Comparison of ENCODE assay signal across 8 cellular contexts in the genomic region with DNA sequence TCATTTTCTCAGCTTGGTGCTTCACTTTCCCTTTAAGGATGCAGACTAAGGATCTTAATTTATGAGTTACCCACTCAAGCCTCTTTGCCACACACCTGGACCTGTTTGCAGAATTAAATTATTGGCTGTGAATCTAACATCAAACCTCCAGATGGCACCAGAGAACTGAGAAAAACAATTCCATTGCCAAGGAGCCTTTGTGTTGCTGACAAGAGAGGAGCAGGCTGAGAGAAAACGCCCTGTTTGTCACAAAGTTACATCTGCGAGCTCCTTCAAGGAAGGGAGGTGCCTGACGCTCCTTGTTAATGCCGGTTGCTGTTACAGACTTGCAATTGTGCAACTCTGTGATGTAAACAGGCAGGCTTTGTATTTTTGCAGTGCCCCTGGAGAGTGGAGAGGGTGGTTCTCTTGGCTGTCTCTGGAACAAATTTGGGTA. TPM values are rescaled to one million over a fixed set of nuclear protein-coding genes. Genes with fewer than 3 reads are reported as not detected.
A peak's percentile ranks its signal among the peaks of the same experiment; 100 is the strongest.
DNase-seq lines count a peak whose midpoint lies in the region; ATAC-seq and TF ChIP-seq lines count a peak whose summit lies in the region.

No MANE protein-coding gene starts in this region.

- H3K27ac Mint-ChIP-seq in CD4-positive, CD25-positive, alpha-beta regulatory T cell = peak overlapping the region in 2 of 3 donors; percentile 1 to 2
- H3K27ac Mint-ChIP-seq in WTC11 = peak overlapping the region; percentile 20; the same call in 1 of the 2 replicates

- H3K27me3 Mint-ChIP-seq in CD4-positive, CD25-positive, alpha-beta regulatory T cell = peaks cover 37% of the 10 kb centered on the region
- H3K27me3 Mint-ChIP-seq in WTC11 (ENCODE audit: low read depth) = no peaks in the 10 kb centered on the region; the same call in 1 of the 2 replicates

- H3K79me2 ChIP-seq in osteoblast (ENCODE audit: insufficient read depth, low read length) = no peaks in the 10 kb centered on the region

- H3K36me3 Mint-ChIP-seq in CD4-positive, CD25-positive, alpha-beta regulatory T cell = no peaks in the 10 kb centered on the region
- no peaks in the 10 kb centered on the region for H3K36me3 Mint-ChIP-seq in WTC11

- H3K27me3 ChIP-seq in CD4-positive, CD25-positive, alpha-beta regulatory T cell (ENCODE audit: control insufficient read depth, insufficient read depth, low read length) = peaks cover 7% of the 10 kb centered on the region
- H3K27me3 ChIP-seq in osteoblast (ENCODE audit: insufficient read depth, low read length) = peaks cover 14% of the 10 kb centered on the region

- H3K4me3 ChIP-seq in CD4-positive, CD25-positive, alpha-beta regulatory T cell (ENCODE audit: low read depth, low read length) = no peak overlapping the region
- no peak overlapping the region for H3K4me3 ChIP-seq in osteoblast (ENCODE audit: insufficient read depth, low read length)

- no peaks in the 10 kb centered on the region for H3K9me3 ChIP-seq in CD4-positive, CD25-positive, alpha-beta regulatory T cell (ENCODE audit: control insufficient read depth in 2 of 2, low read length in 2 of 2)
- no peaks in the 10 kb centered on the region for H3K9me3 ChIP-seq in osteoblast (ENCODE audit: low read depth, low read length)

- no peaks in the 10 kb centered on the region for H3K36me3 ChIP-seq in CD4-positive, CD25-positive, alpha-beta regulatory T cell (ENCODE audit: control insufficient read depth, insufficient read depth, low read length)
- H3K36me3 ChIP-seq in osteoblast (ENCODE audit: insufficient read depth, low read length) = no peaks in the 10 kb centered on the region

- H4K20me1 ChIP-seq in osteoblast (ENCODE audit: insufficient read depth, low read length) = no peaks in the 10 kb centered on the region

- no peak overlapping the region for H3K4me2 ChIP-seq in osteoblast (ENCODE audit: insufficient read depth, low read length)

- CTCF ChIA-PET in WTC11 (lab: Charles Lee) = interaction anchor here (0.6 to 5.4 kb wide), 51 partner anchors 8 to 730 kb away, joined by 3 to 38 read pairs (median 4); a partner anchor contains a TSS

- peak in 2 of 3 donors; percentile 54 to 83 for DNase-seq in CD4-positive, CD25-positive, alpha-beta regulatory T cell
- peak; percentile 81 for DNase-seq in NCI-H2171 (lab: John Stamatoyannopoulos, UW)
- DNase-seq in WTC11 (ENCODE audit: low spot score) = peak; percentile 24
- peak; percentile 12 for DNase-seq in germinal center (ENCODE audit: low spot score)
- DNase-seq in osteoblast (ENCODE audit: insufficient read length, low spot score, missing footprints) = peak; percentile 90

- H3K4me1 Mint-ChIP-seq in CD4-positive, CD25-positive, alpha-beta regulatory T cell = peaks cover 0 to 11% (median 3%) of the 10 kb centered on the region in 4 donors
- H3K4me1 Mint-ChIP-seq in WTC11 = peaks cover 8% of the 10 kb centered on the region

- POLR2A ChIA-PET in WTC11 (lab: Charles Lee) = no interaction called here

- no peak overlapping the region for H3K4me3 Mint-ChIP-seq in CD4-positive, CD25-positive, alpha-beta regulatory T cell
- H3K4me3 Mint-ChIP-seq in WTC11 = peak overlapping the region; percentile 14; the same call in 1 of the 2 replicates

- no peak overlapping the region for H2AFZ ChIP-seq in osteoblast (ENCODE audit: low read length)

- TF ChIP-seq CTCF in WTC11 (IDR thresholded peaks at IDR 0.05) = no peak
- peak; percentile 51 for TF ChIP-seq CTCF in osteoblast (IDR thresholded peaks at IDR 0.05; ENCODE audit: extremely low read depth, low read depth, low read length)

- ATAC-seq in CD4-positive, CD25-positive, alpha-beta regulatory T cell (ENCODE audit: low read depth in 2 of 2) = peak; percentile 45 to 48
- peak; percentile 53 for ATAC-seq in GM21423 (IDR thresholded peaks at IDR 0.05; ENCODE audit: unreplicated experiment)
- peak; percentile 86 for ATAC-seq in WTC11
- ATAC-seq in HG02588 (IDR thresholded peaks at IDR 0.05; ENCODE audit: unreplicated experiment) = no peak
- ATAC-seq in GM21825 (IDR thresholded peaks at IDR 0.05; ENCODE audit: unreplicated experiment) = no peak

- H3K9me3 Mint-ChIP-seq in CD4-positive, CD25-positive, alpha-beta regulatory T cell = no peaks in the 10 kb centered on the region
- H3K9me3 Mint-ChIP-seq in WTC11 = peaks cover 6% of the 10 kb centered on the region

- no peaks in the 10 kb centered on the region for H3K4me1 ChIP-seq in CD4-positive, CD25-positive, alpha-beta regulatory T cell (ENCODE audit: control insufficient read depth, insufficient read depth, low read length, poor library complexity, severe bottlenecking)
- no peaks in the 10 kb centered on the region for H3K4me1 ChIP-seq in osteoblast (ENCODE audit: insufficient read depth, low read length)

- H3K27ac ChIP-seq in CD4-positive, CD25-positive, alpha-beta regulatory T cell (ENCODE audit: insufficient read depth, low read length, poor library complexity, severe bottlenecking) = no peak overlapping the region
- no peak overlapping the region for H3K27ac ChIP-seq in osteoblast (ENCODE audit: low read depth, low read length)

TF ChIP-seq in WTC11, 78 proteins besides CTCF, POLR2A, EP300 and RAD21 (continues in another document):
- TF ChIP-seq, protein P1, sequence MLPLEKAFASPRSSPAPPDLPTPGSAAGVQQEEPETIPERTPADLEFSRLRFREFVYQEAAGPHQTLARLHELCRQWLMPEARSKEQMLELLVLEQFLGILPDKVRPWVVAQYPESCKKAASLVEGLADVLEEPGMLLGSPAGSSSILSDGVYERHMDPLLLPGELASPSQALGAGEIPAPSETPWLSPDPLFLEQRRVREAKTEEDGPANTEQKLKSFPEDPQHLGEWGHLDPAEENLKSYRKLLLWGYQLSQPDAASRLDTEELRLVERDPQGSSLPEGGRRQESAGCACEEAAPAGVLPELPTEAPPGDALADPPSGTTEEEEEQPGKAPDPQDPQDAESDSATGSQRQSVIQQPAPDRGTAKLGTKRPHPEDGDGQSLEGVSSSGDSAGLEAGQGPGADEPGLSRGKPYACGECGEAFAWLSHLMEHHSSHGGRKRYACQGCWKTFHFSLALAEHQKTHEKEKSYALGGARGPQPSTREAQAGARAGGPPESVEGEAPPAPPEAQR (CRISPR knock-in tag; IDR thresholded peaks at IDR 0.05) = no peak
- TF ChIP-seq ELF4 (CRISPR knock-in tag; IDR thresholded peaks at IDR 0.05; ENCODE audit: low read depth) = no peak
- no peak for TF ChIP-seq IRF2 (CRISPR knock-in tag; IDR thresholded peaks at IDR 0.05; ENCODE audit: borderline replicate concordance, low read depth)
- TF ChIP-seq, protein P2, sequence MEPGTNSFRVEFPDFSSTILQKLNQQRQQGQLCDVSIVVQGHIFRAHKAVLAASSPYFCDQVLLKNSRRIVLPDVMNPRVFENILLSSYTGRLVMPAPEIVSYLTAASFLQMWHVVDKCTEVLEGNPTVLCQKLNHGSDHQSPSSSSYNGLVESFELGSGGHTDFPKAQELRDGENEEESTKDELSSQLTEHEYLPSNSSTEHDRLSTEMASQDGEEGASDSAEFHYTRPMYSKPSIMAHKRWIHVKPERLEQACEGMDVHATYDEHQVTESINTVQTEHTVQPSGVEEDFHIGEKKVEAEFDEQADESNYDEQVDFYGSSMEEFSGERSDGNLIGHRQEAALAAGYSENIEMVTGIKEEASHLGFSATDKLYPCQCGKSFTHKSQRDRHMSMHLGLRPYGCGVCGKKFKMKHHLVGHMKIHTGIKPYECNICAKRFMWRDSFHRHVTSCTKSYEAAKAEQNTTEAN (CRISPR knock-in tag; IDR thresholded peaks at IDR 0.05) = no peak
- TF ChIP-seq MXD4 (CRISPR knock-in tag; IDR thresholded peaks at IDR 0.05; ENCODE audit: borderline replicate concordance) = no peak
- no peak for TF ChIP-seq SMAD3 (CRISPR knock-in tag; IDR thresholded peaks at IDR 0.05; ENCODE audit: borderline replicate concordance)
- no peak for TF ChIP-seq OVOL2 (CRISPR knock-in tag; IDR thresholded peaks at IDR 0.05; ENCODE audit: borderline replicate concordance)
- TF ChIP-seq, protein P3, sequence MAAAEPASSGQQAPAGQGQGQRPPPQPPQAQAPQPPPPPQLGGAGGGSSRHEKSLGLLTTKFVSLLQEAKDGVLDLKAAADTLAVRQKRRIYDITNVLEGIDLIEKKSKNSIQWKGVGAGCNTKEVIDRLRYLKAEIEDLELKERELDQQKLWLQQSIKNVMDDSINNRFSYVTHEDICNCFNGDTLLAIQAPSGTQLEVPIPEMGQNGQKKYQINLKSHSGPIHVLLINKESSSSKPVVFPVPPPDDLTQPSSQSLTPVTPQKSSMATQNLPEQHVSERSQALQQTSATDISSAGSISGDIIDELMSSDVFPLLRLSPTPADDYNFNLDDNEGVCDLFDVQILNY (CRISPR knock-in tag; IDR thresholded peaks at IDR 0.05) = no peak
- TF ChIP-seq ZNF416 (CRISPR knock-in tag; IDR thresholded peaks at IDR 0.05) = no peak
- no peak for TF ChIP-seq FOXK1 (CRISPR knock-in tag; IDR thresholded peaks at IDR 0.05)
- TF ChIP-seq, protein P4, sequence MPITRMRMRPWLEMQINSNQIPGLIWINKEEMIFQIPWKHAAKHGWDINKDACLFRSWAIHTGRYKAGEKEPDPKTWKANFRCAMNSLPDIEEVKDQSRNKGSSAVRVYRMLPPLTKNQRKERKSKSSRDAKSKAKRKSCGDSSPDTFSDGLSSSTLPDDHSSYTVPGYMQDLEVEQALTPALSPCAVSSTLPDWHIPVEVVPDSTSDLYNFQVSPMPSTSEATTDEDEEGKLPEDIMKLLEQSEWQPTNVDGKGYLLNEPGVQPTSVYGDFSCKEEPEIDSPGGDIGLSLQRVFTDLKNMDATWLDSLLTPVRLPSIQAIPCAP (CRISPR knock-in tag; IDR thresholded peaks at IDR 0.05) = no peak
- TF ChIP-seq, protein P5, sequence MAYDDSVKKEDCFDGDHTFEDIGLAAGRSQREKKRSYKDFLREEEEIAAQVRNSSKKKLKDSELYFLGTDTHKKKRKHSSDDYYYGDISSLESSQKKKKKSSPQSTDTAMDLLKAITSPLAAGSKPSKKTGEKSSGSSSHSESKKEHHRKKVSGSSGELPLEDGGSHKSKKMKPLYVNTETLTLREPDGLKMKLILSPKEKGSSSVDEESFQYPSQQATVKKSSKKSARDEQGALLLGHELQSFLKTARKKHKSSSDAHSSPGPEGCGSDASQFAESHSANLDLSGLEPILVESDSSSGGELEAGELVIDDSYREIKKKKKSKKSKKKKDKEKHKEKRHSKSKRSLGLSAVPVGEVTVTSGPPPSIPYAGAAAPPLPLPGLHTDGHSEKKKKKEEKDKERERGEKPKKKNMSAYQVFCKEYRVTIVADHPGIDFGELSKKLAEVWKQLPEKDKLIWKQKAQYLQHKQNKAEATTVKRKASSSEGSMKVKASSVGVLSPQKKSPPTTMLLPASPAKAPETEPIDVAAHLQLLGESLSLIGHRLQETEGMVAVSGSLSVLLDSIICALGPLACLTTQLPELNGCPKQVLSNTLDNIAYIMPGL (CRISPR knock-in tag; IDR thresholded peaks at IDR 0.05) = no peak

RNA-seq across cellular contexts. Expression of a gene that starts 36.3 kb away (rescaled TPM):
- not detected for total RNA-seq in CD4-positive, CD25-positive, alpha-beta regulatory T cell
- under 1 TPM in 2 of 4 donors, not detected in 2; 0.05 to 0.06 TPM for polyA plus RNA-seq in CD4-positive, CD25-positive, alpha-beta regulatory T cell
- total RNA-seq in WTC11 (2021) (not detected in 3 replicates), osteoblast (not detected in 2 replicates)

Comparison
In these comparisons a context has a peak if more than half of its experiments do, and no peak if none do; other contexts are left out.
1. ATAC-seq: peak in CD4-positive, CD25-positive, alpha-beta regulatory T cell (2 of 2), GM21423 (single experiment) and WTC11 (single experiment); none in HG02588 (single experiment) and GM21825 (single experiment).
2. DNase-seq: peak in every context shown above with its lines; median percentile 90 in osteoblast; 81 in NCI-H2171; 68 in CD4-positive, CD25-positive, alpha-beta regulatory T cell; 24 in WTC11; 12 in germinal center.